In genomic region chr3:16317561-16317945, GRCh38 we compare ENCODE assay signal across 25 cellular contexts. TPM values are rescaled to one million over a fixed set of nuclear protein-coding genes. Genes with fewer than 3 reads are reported as not detected.
DNase-seq lines count a peak whose midpoint lies in the region; ATAC-seq and TF ChIP-seq lines count a peak whose summit lies in the region.
"Had no signal": no experiment of that assay in that cellular context is flagged by ENCODE, and none has a peak within 500 bp of the region (broad histone marks: within the 10 kb centered on the region; RNA-seq: fewer than 3 reads in every experiment).

No MANE protein-coding gene starts in this region.

- H3K9me3 Mint-ChIP-seq in activated naive CD4-positive, alpha-beta T cell treated with anti-CD3 and anti-CD28 coated beads, Interleukin-2, amount 50 U/mL, for 24 hours, result no peaks in the 10 kb centered on the region
- no peaks in the 10 kb centered on the region for H3K9me3 Mint-ChIP-seq in immature natural killer cell
- no peaks in the 10 kb centered on the region for H3K9me3 Mint-ChIP-seq in stimulated activated memory B cell treated with anti-CD40 and anti-IgM and Interleukin-4, amounts not matched to agents 10 μg/mL and 1 μg/mL and 100 μg/mL, for 72 hours

- H3K36me3 ChIP-seq in uterus, result no peaks in the 10 kb centered on the region
- H3K36me3 ChIP-seq: ovary had no signal

- no peak overlapping the region for H3K4me3 Mint-ChIP-seq in activated naive CD4-positive, alpha-beta T cell treated with anti-CD3 and anti-CD28 coated beads, Interleukin-2, amount 50 U/mL, for 24 hours
- H3K4me3 Mint-ChIP-seq in T-helper 17 cell (no peak overlapping the region), immature natural killer cell (peak overlapping the region in 1 of 5 donors; percentile 48)
- no peak overlapping the region for H3K4me3 Mint-ChIP-seq in stimulated activated memory B cell treated with anti-CD40 and anti-IgM and Interleukin-4, amounts not matched to agents 10 μg/mL and 1 μg/mL and 100 μg/mL, for 72 hours

- TF ChIP-seq CTCF in uterus (IDR thresholded peaks at IDR 0.05) (no peak), dorsolateral prefrontal cortex (IDR thresholded peaks at IDR 0.05 in 54 of 56, conservative IDR thresholded peaks at IDR 0.05 in 2 of 56; ENCODE audit: low read depth in 1 of 56, partially characterized antibody in 56 of 56) (no peak)

- peaks cover 22% of the 10 kb centered on the region for H3K36me3 Mint-ChIP-seq in activated naive CD4-positive, alpha-beta T cell treated with anti-CD3 and anti-CD28 coated beads, Interleukin-2, amount 50 U/mL, for 24 hours
- H3K36me3 Mint-ChIP-seq in T-helper 17 cell (ENCODE audit: low read depth) (peaks cover 15% of the 10 kb centered on the region), immature natural killer cell (peaks cover 31 to 40% (median 35%) of the 10 kb centered on the region in 3 donors)
- H3K36me3 Mint-ChIP-seq in stimulated activated memory B cell treated with anti-CD40 and anti-IgM and Interleukin-4, amounts not matched to agents 10 μg/mL and 1 μg/mL and 100 μg/mL, for 72 hours, result peaks cover 83% of the 10 kb centered on the region

- H3K4me1 Mint-ChIP-seq in activated naive CD4-positive, alpha-beta T cell treated with anti-CD3 and anti-CD28 coated beads, Interleukin-2, amount 50 U/mL, for 24 hours, result peaks cover 85% of the 10 kb centered on the region
- H3K4me1 Mint-ChIP-seq in T-helper 17 cell (peaks cover 45% of the 10 kb centered on the region), immature natural killer cell (peaks cover 78 to 82% of the 10 kb centered on the region in 2 donors)
- H3K4me1 Mint-ChIP-seq in stimulated activated memory B cell treated with anti-CD40 and anti-IgM and Interleukin-4, amounts not matched to agents 10 μg/mL and 1 μg/mL and 100 μg/mL, for 72 hours, result peaks cover 8% of the 10 kb centered on the region

- H3K9me3 ChIP-seq in T-helper 17 cell (ENCODE audit: control insufficient read depth, low read length, poor library complexity, severe bottlenecking) (no peaks in the 10 kb centered on the region), uterus (no peaks in the 10 kb centered on the region)
- H3K9me3 ChIP-seq: ascending aorta, HAP-1, ovary, transverse colon had no signal

- ATAC-seq in T-helper 17 cell, result no peak
- no peak for ATAC-seq in stimulated activated memory B cell treated with anti-CD40 and anti-IgM and Interleukin-4, amounts not matched to agents 10 μg/mL and 1 μg/mL and 100 μg/mL, for 72 hours

- H3K27me3 ChIP-seq in uterus, result no peaks in the 10 kb centered on the region
- H3K27me3 ChIP-seq in dorsolateral prefrontal cortex, result no peaks in the 10 kb centered on the region
- H3K27me3 ChIP-seq: ascending aorta, ovary, transverse colon had no signal

- H3K4me3 ChIP-seq in uterus, result no peak overlapping the region
- H3K4me3 ChIP-seq in dorsolateral prefrontal cortex, result no peak overlapping the region
- H3K4me3 ChIP-seq: ascending aorta, HAP-1, ovary, PC-9, transverse colon had no signal

- no peak for TF ChIP-seq POLR2A in uterus (IDR thresholded peaks at IDR 0.05)

- peak overlapping the region; percentile 92 for H3K27ac Mint-ChIP-seq in activated naive CD4-positive, alpha-beta T cell treated with anti-CD3 and anti-CD28 coated beads, Interleukin-2, amount 50 U/mL, for 24 hours
- H3K27ac Mint-ChIP-seq in T-helper 17 cell (peak overlapping the region; percentile 96), immature natural killer cell (peak overlapping the region; percentile 12 to 82 (median 78))
- no peak overlapping the region for H3K27ac Mint-ChIP-seq in stimulated activated memory B cell treated with anti-CD40 and anti-IgM and Interleukin-4, amounts not matched to agents 10 μg/mL and 1 μg/mL and 100 μg/mL, for 72 hours

- no peaks in the 10 kb centered on the region for H3K27me3 Mint-ChIP-seq in activated naive CD4-positive, alpha-beta T cell treated with anti-CD3 and anti-CD28 coated beads, Interleukin-2, amount 50 U/mL, for 24 hours
- H3K27me3 Mint-ChIP-seq in T-helper 17 cell (no peaks in the 10 kb centered on the region), immature natural killer cell (ENCODE audit: low read depth in 3 of 3) (peaks cover 5 to 15% (median 6%) of the 10 kb centered on the region in 3 donors)
- no peaks in the 10 kb centered on the region for H3K27me3 Mint-ChIP-seq in stimulated activated memory B cell treated with anti-CD40 and anti-IgM and Interleukin-4, amounts not matched to agents 10 μg/mL and 1 μg/mL and 100 μg/mL, for 72 hours

- no peaks in the 10 kb centered on the region for H3K4me1 ChIP-seq in uterus
- H3K4me1 ChIP-seq: ascending aorta, HAP-1 had no signal

- intact Hi-C loops in uterus (cut with DNase I; ENCODE audit: low total_unique reads) (no loop called here), dorsolateral prefrontal cortex (cut with DNase I) (no loop called here)

- H3K27ac ChIP-seq in uterus (peak overlapping the region; percentile 59 to 62), dorsolateral prefrontal cortex (peak overlapping the region in 11 of 59 donors; percentile 1 to 52 (median 23))
- H3K27ac ChIP-seq: ascending aorta, KMS-11, ovary, PC-9, WERI-Rb-1 had no signal

- no peak for DNase-seq in activated naive CD4-positive, alpha-beta T cell treated with Interleukin-2 at 50 U/mL for 16 hours
- no peak for DNase-seq in T-helper 17 cell
- DNase-seq in immature natural killer cell, result no peak
- DNase-seq in uterus, result no peak
- no peak for DNase-seq in dorsolateral prefrontal cortex
- no peak for DNase-seq in OCI-M1 (lab: John Stamatoyannopoulos, UW)
- DNase-seq: activated effector memory CD4-positive, alpha-beta T cell treated with Interleukin-2 at 50 U/mL for 16 hours; COR-L47; effector CD4-positive, alpha-beta T cell; EL; kidney glomerular epithelial cell; NCI-H187 treated with DMSO at 0.1 percent for 48 hours; NCI-H2227 treated with DMSO at 0.1 percent for 48 hours; NCI-H774; ovary; PC-9; SIG-M5; stimulated activated CD4-positive, alpha-beta T cell treated with anti-CD3 and anti-CD28 coated beads, Interleukin-15, amount 100 ng/mL, for 24 hours; transverse colon; WERI-Rb-1 had no signal

RNA-seq across cellular contexts. Expression of gene OXNAD1, which starts 52.5 kb away (rescaled TPM):
- total RNA-seq in T-helper 17 cell (10 to 100 TPM; 73.1 to 89.3 TPM), uterus (10 to 100 TPM; 14.7 to 33.2 (median 32.3) TPM), dorsolateral prefrontal cortex (10 to 100 TPM; 16.6 to 37.5 (median 26.2) TPM)
- polyA plus RNA-seq in immature natural killer cell, result 10 to 100 TPM; 22.0 to 27.3 (median 23.8) TPM

RNA-seq across cellular contexts. Expression of gene DPH3, which starts 52.8 kb away (rescaled TPM):
- total RNA-seq in T-helper 17 cell, result 10 to 100 TPM; 16.1 to 22.8 TPM
- polyA plus RNA-seq in immature natural killer cell, result 10 to 100 TPM; 22.3 to 31.8 (median 25.5) TPM
- total RNA-seq in uterus, result 10 to 100 TPM; 18.2 to 24.2 (median 19.3) TPM
- 10 to 100 TPM; 12.7 to 30.0 (median 19.6) TPM for total RNA-seq in dorsolateral prefrontal cortex
